Comparison of ENCODE assay signal across 9 cellular contexts in genomic region chr1:200075938-200076546, GRCh38. TPM values are rescaled to one million over a fixed set of nuclear protein-coding genes. Genes with fewer than 3 reads are reported as not detected.
DNase-seq lines count a peak whose midpoint lies in the region; TF ChIP-seq lines count a peak whose summit lies in the region.
"Had no signal": no experiment of that assay in that cellular context is flagged by ENCODE, and none has a peak within 500 bp of the region (broad histone marks: within the 10 kb centered on the region; RNA-seq: fewer than 3 reads in every experiment).

No MANE protein-coding gene starts in this region.

- DNase-seq in HFFc6 (peak; percentile 67), adrenal gland (peak in 6 of 7 donors; percentile 13 to 64 (median 23)), hepatic stellate cell (ENCODE audit: low spot score) (peak; percentile 8), stromal cell of bone marrow (ENCODE audit: low read depth) (peak; percentile 18), retina (no peak), coronary artery (ENCODE audit: low spot score) (no peak)
- DNase-seq in activated naive CD4-positive, alpha-beta T cell treated with Interleukin-2 at 50 U/mL for 16 hours, result no peak
- DNase-seq: activated naive CD8-positive, alpha-beta T cell treated with anti-CD3 and anti-CD28 coated beads for 36 hours; T-cell had no signal

- H3K27me3 ChIP-seq in adrenal gland, result peaks cover 5% of the 10 kb centered on the region

- H3K4me3 ChIP-seq in adrenal gland (no peak overlapping the region), coronary artery (no peak overlapping the region)

- H3K4me3 Mint-ChIP-seq in HFFc6, result peak overlapping the region; percentile 71
- H3K4me3 Mint-ChIP-seq: activated naive CD8-positive, alpha-beta T cell treated with anti-CD3 and anti-CD28 coated beads for 36 hours; T-cell had no signal

- H3K36me3 ChIP-seq in adrenal gland (replicated peaks in 1 of 2), result no peaks in the 10 kb centered on the region

- H3K27ac ChIP-seq in adrenal gland (no peak overlapping the region), coronary artery (no peak overlapping the region)

- no peaks in the 10 kb centered on the region for H3K9me3 Mint-ChIP-seq in HFFc6
- H3K9me3 Mint-ChIP-seq: activated naive CD8-positive, alpha-beta T cell treated with anti-CD3 and anti-CD28 coated beads for 36 hours; T-cell had no signal

- no peaks in the 10 kb centered on the region for H3K4me1 ChIP-seq in adrenal gland (replicated peaks in 1 of 2)

- 23 to 36% (median 33%) methylated on average over 9 of the region's 9 CpGs for WGBS in adrenal gland, 4 donors

- H3K27me3 Mint-ChIP-seq in HFFc6 (ENCODE audit: insufficient read depth), result peaks cover 3% of the 10 kb centered on the region; the same call in 1 of the 2 replicates

- peaks cover 32% of the 10 kb centered on the region for H3K4me1 Mint-ChIP-seq in HFFc6 (ENCODE audit: low read depth)
- H3K4me1 Mint-ChIP-seq: activated naive CD8-positive, alpha-beta T cell treated with anti-CD3 and anti-CD28 coated beads for 36 hours had no signal

- H3K9me3 ChIP-seq in adrenal gland (replicated peaks in 1 of 3), result no peaks in the 10 kb centered on the region

- no peak for TF ChIP-seq POLR2A in adrenal gland (IDR thresholded peaks at IDR 0.05)

- no peaks in the 10 kb centered on the region for H3K36me3 Mint-ChIP-seq in HFFc6 (ENCODE audit: low read depth)
- H3K36me3 Mint-ChIP-seq: activated naive CD8-positive, alpha-beta T cell treated with anti-CD3 and anti-CD28 coated beads for 36 hours; T-cell had no signal

- no peak for TF ChIP-seq CTCF in HFFc6 (IDR thresholded peaks at IDR 0.05)
- TF ChIP-seq CTCF in adrenal gland (IDR thresholded peaks at IDR 0.05), result no peak
- TF ChIP-seq CTCF in coronary artery (IDR thresholded peaks at IDR 0.05), result no peak

- intact Hi-C loops in adrenal gland (cut with DNase I), result no loop called here

- H3K27ac Mint-ChIP-seq in HFFc6, result peak overlapping the region; percentile 30; the same call in 1 of the 2 replicates
- H3K27ac Mint-ChIP-seq: activated naive CD8-positive, alpha-beta T cell treated with anti-CD3 and anti-CD28 coated beads for 36 hours; T-cell had no signal

RNA-seq across cellular contexts. Expression of gene NR5A2, which starts 48.5 kb away (rescaled TPM):
- total RNA-seq in HFFc6 (2021; fragmentation: NEBNext Ultra II Directional; extraction: Animal tissue kit (Norgen Biotek cat#: 25700)), result 1 to 10 TPM in 3 of 6 experiments, under 1 TPM in 3; 0.09 to 1.9 (median 0.97) TPM
- 10 to 100 TPM in 1 of 8 donors, 1 to 10 TPM in 3, under 1 TPM in 4; 0.46 to 17.3 (median 1.0) TPM for total RNA-seq in adrenal gland
- under 1 TPM; 0.40 to 0.93 (median 0.40) TPM for polyA plus RNA-seq in adrenal gland

Comparison
In these comparisons a context has a peak if more than half of its experiments do, and no peak if none do; other contexts are left out.
1. DNase-seq: peak in HFFc6 (single experiment), adrenal gland (6 of 7), hepatic stellate cell (single experiment) and stromal cell of bone marrow (single experiment); none in activated naive CD4-positive, alpha-beta T cell treated with Interleukin-2 at 50 U/mL for 16 hours (single experiment), retina (single experiment) and coronary artery (single experiment).